8 cellular contexts compared by ENCODE assay signal in the genomic region with DNA sequence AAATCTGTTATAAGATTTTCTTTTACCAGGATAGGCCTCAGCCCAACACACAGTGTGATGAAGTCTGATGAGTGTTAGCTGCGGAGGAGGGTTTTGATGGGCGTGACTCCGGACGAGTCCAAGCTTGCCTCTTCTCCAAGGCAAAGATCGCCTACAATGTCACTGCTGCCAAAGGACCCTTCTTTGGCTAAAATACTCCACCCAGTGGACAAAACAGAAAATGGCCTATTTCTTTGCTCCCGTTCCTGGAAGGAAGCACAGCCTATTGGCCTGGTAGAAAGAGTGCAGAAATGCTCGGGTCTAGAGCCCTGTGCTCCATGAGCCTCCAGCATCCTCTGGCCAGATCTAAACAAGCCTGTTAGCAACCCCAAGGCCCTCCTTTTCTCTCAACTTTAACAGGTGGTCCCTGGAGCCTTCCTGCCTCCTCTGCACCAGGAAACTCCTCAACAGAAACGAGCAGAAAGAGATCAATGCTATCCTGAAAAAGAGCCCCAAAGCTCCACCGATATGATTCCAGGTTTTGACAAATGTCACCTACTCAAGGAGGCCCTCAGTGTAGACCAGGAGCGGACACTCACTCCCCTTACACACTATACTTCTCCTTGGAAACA. TPM values are rescaled to one million over a fixed set of nuclear protein-coding genes. Genes with fewer than 3 reads are reported as not detected.
A peak's percentile ranks its signal among the peaks of the same experiment; 100 is the strongest.
DNase-seq lines count a peak whose midpoint lies in the region; FAIRE-seq and TF ChIP-seq lines count a peak whose summit lies in the region.

No MANE protein-coding gene starts in this region.

- H3K36me3 Mint-ChIP-seq in HFFc6 (ENCODE audit: low read depth) = no peaks in the 10 kb centered on the region

- H3K4me1 ChIP-seq in MM.1S (ENCODE audit: low read length) (no peaks in the 10 kb centered on the region), suprapubic skin (peaks cover 7% of the 10 kb centered on the region)

- whole genome bisulfite sequencing in suprapubic skin = 26% methylated on average over 10 of the region's 10 CpGs

- peak; percentile 73 for TF ChIP-seq CTCF in GM10248 (IDR thresholded peaks at IDR 0.05; ENCODE audit: control extremely low read depth, extremely low read depth, low read depth, missing control alignments)
- peak; percentile 88 for TF ChIP-seq CTCF in HFFc6 (IDR thresholded peaks at IDR 0.05)
- TF ChIP-seq CTCF in MM.1S (IDR thresholded peaks at IDR 0.05; ENCODE audit: low read length) = peak; percentile 50
- TF ChIP-seq CTCF in suprapubic skin (IDR thresholded peaks at IDR 0.05) = peak; percentile 31 to 64

- H3K4me3 Mint-ChIP-seq in HFFc6 = peak overlapping the region; percentile 50; the same call in 1 of the 2 replicates

- peaks cover 13% of the 10 kb centered on the region for H3K4me1 Mint-ChIP-seq in HFFc6 (ENCODE audit: low read depth)

- H3K9ac ChIP-seq in MM.1S (ENCODE audit: low read length) = no peak overlapping the region

- H3K9me3 ChIP-seq in MM.1S (replicated peaks; ENCODE audit: insufficient read depth, low read length) (no peaks in the 10 kb centered on the region), suprapubic skin (no peaks in the 10 kb centered on the region)

- H3K27me3 ChIP-seq in MM.1S (replicated peaks; ENCODE audit: insufficient read depth, low read length) (no peaks in the 10 kb centered on the region), suprapubic skin (no peaks in the 10 kb centered on the region)

- peak overlapping the region; percentile 50; the same call in 1 of the 2 replicates for H3K4me2 ChIP-seq in MM.1S (ENCODE audit: low read depth, low read length)

- peak overlapping the region; percentile 56; the same call in 1 of the 2 replicates for H2AFZ ChIP-seq in MM.1S (ENCODE audit: low read length)

- TF ChIP-seq EP300 in suprapubic skin (IDR thresholded peaks at IDR 0.05) = no peak

- H3F3A ChIP-seq in MM.1S (ENCODE audit: insufficient read depth, low read length) = no peaks in the 10 kb centered on the region

- H3K9me2 ChIP-seq in MM.1S (replicated peaks; ENCODE audit: insufficient read depth, low read length) = no peaks in the 10 kb centered on the region

- CTCF ChIA-PET in GM10248 (lab: Yijun Ruan, JAX) = interaction anchor here (0.7 to 5.3 kb wide), 24 partner anchors 10 to 634 kb away, joined by 3 to 54 read pairs (median 4); no protein-coding TSS in a partner anchor

- DNase-seq in 8988T = peak; percentile 37
- peak; percentile 68 for DNase-seq in GM10248 (ENCODE audit: extremely low spot score)
- DNase-seq in HFFc6 = peak; percentile 86
- DNase-seq in MM.1S = peak; percentile 67
- peak; percentile 73 for DNase-seq in RCC 7860 (ENCODE audit: low spot score)
- peak; percentile 80 for DNase-seq in dermis blood vessel endothelial cell
- peak; percentile 94 for DNase-seq in left kidney (ENCODE audit: low read depth, low spot score)
- peak in 1 of 2 donors; percentile 75 for DNase-seq in suprapubic skin (ENCODE audit: low spot score in 2 of 2)

- H3K27me3 Mint-ChIP-seq in HFFc6 (ENCODE audit: insufficient read depth) = peaks cover 21% of the 10 kb centered on the region

- no peaks in the 10 kb centered on the region for H3K9me3 Mint-ChIP-seq in HFFc6

- no peaks in the 10 kb centered on the region for H3K79me2 ChIP-seq in MM.1S (ENCODE audit: low read length)

- H3K36me3 ChIP-seq in MM.1S (replicated peaks; ENCODE audit: insufficient read depth, low read length) (no peaks in the 10 kb centered on the region), suprapubic skin (no peaks in the 10 kb centered on the region)

- POLR2A ChIA-PET in GM10248 (lab: Yijun Ruan, JAX) = no interaction called here

- TF ChIP-seq POLR2A in suprapubic skin (IDR thresholded peaks at IDR 0.05) = no peak

- FAIRE-seq in RCC 7860 (lab: Jason Lieb, UNC) = peak; percentile 62

- no peak overlapping the region for H3K27ac Mint-ChIP-seq in HFFc6

- H3K4me3 ChIP-seq in MM.1S (ENCODE audit: low read length) = peak overlapping the region; percentile 25; the same call in 1 of the 2 replicates
- H3K4me3 ChIP-seq in suprapubic skin = no peak overlapping the region

- no peak overlapping the region for H3K27ac ChIP-seq in MM.1S (ENCODE audit: low read length)
- no peak overlapping the region for H3K27ac ChIP-seq in suprapubic skin

- no peaks in the 10 kb centered on the region for H4K20me1 ChIP-seq in MM.1S (ENCODE audit: insufficient read depth, low read length)

RNA-seq across cellular contexts. Expression of a gene that starts 3.4 kb away (rescaled TPM):
- not detected for total RNA-seq in HFFc6 (2021; fragmentation: NEBNext Ultra II Directional; extraction: Animal tissue kit (Norgen Biotek cat#: 25700))
- total RNA-seq in dermis blood vessel endothelial cell (not detected in 2 replicates), suprapubic skin (1 to 10 TPM; 1.5 to 3.6 (median 2.5) TPM)
